8 cellular contexts compared by ENCODE assay signal in genomic region chr7:149854611-149855367, GRCh38. TPM values are rescaled to one million over a fixed set of nuclear protein-coding genes. Genes with fewer than 3 reads are reported as not detected.
A peak's percentile ranks its signal among the peaks of the same experiment; 100 is the strongest.
DNase-seq lines count a peak whose midpoint lies in the region; ATAC-seq and TF ChIP-seq lines count a peak whose summit lies in the region.

No MANE protein-coding gene starts in this region.

- peaks cover 6% of the 10 kb centered on the region for H3K36me3 Mint-ChIP-seq in mesothelial cell of epicardium

- peaks cover 30% of the 10 kb centered on the region for H3K4me1 Mint-ChIP-seq in mesothelial cell of epicardium

- H3K9me3 Mint-ChIP-seq in mesothelial cell of epicardium = no peaks in the 10 kb centered on the region

- ATAC-seq in GM21367 (IDR thresholded peaks at IDR 0.05; ENCODE audit: unreplicated experiment) (no peak), GM18502 (IDR thresholded peaks at IDR 0.05; ENCODE audit: poor library complexity, unreplicated experiment) (no peak), GM21619 (IDR thresholded peaks at IDR 0.05; ENCODE audit: unreplicated experiment) (no peak)

- TF ChIP-seq CTCF in mesothelial cell of epicardium (IDR thresholded peaks at IDR 0.05; ENCODE audit: unreplicated experiment) = no peak

- H3K27ac Mint-ChIP-seq in mesothelial cell of epicardium = peak overlapping the region; percentile 98

- H3K4me3 Mint-ChIP-seq in mesothelial cell of epicardium = peak overlapping the region; percentile 39

- no peaks in the 10 kb centered on the region for H3K27me3 Mint-ChIP-seq in mesothelial cell of epicardium (ENCODE audit: low read depth)

- DNase-seq in stimulated activated naive CD4-positive, alpha-beta T cell (lab: John Stamatoyannopoulos, UW) = peak; percentile 21 to 37 (median 24)
- no peak for DNase-seq in stimulated activated naive CD4-positive, alpha-beta T cell treated with Interleukin-2 at 50 U/mL for 16 hours (lab: John Stamatoyannopoulos, UW)
- DNase-seq in NCI-H524 treated with DMSO at 0.1 percent for 48 hours (lab: John Stamatoyannopoulos, UW) (peak; percentile 73), cerebellar nuclear complex (lab: John Stamatoyannopoulos, UW) (peak; percentile 36 to 51), mesothelial cell of epicardium (ENCODE audit: low spot score in 2 of 2, unreplicated experiment in 2 of 2) (peak in 1 of 2 experiments; percentile 68)

RNA-seq across cellular contexts. Expression of gene ZNF862, which starts 16.6 kb away (rescaled TPM):
- total RNA-seq in mesothelial cell of epicardium = 27.4 to 31.6 TPM (median 27.7 TPM) in 3 replicates

RNA-seq across cellular contexts. Expression of gene ATP6V0E2, which starts 19.0 kb away (rescaled TPM):
- 27.1 to 30.0 TPM (median 28.3 TPM) in 3 replicates for total RNA-seq in mesothelial cell of epicardium
